20 cellular contexts compared by ENCODE assay signal in genomic region chr2:37355735-37356134, GRCh38. TPM values are rescaled to one million over a fixed set of nuclear protein-coding genes. Genes with fewer than 3 reads are reported as not detected.
A peak's percentile ranks its signal among the peaks of the same experiment; 100 is the strongest.
DNase-seq lines count a peak whose midpoint lies in the region; ATAC-seq and TF ChIP-seq lines count a peak whose summit lies in the region.
"Had no signal": no experiment of that assay in that cellular context is flagged by ENCODE, and none has a peak within 500 bp of the region (broad histone marks: within the 10 kb centered on the region; RNA-seq: fewer than 3 reads in every experiment).

No MANE protein-coding gene starts in this region.

- H3K36me3 ChIP-seq in GM23338 (ENCODE audit: insufficient read depth): no peaks in the 10 kb centered on the region
- no peaks in the 10 kb centered on the region for H3K36me3 ChIP-seq in OCI-LY3 (replicated peaks; ENCODE audit: low read depth, low read length)
- H3K36me3 ChIP-seq in endodermal cell (ENCODE audit: control insufficient read depth, insufficient read depth, low read length): no peaks in the 10 kb centered on the region
- H3K36me3 ChIP-seq: BLaER1, SJCRH30 had no signal

- H3K4me1 ChIP-seq in GM23338 (ENCODE audit: insufficient read depth): peaks cover 10% of the 10 kb centered on the region; the same call in 1 of the 2 replicates
- peaks cover 25% of the 10 kb centered on the region for H3K4me1 ChIP-seq in OCI-LY3 (ENCODE audit: low read length)
- H3K4me1 ChIP-seq in endodermal cell (ENCODE audit: control insufficient read depth, insufficient read depth, low read length): peaks cover 3% of the 10 kb centered on the region

- DNase-seq in GM23338 (ENCODE audit: low spot score): no peak
- peak; percentile 21 for DNase-seq in NCI-H2171 (lab: John Stamatoyannopoulos, UW)
- DNase-seq in endodermal cell: peak; percentile 31
- no peak for DNase-seq in NCI-H82 (lab: John Stamatoyannopoulos, UW)
- DNase-seq in activated CD4-positive, alpha-beta T cell treated with anti-CD3 and anti-CD28 coated beads for 4 hours: no peak
- DNase-seq in SHP77 (lab: John Stamatoyannopoulos, UW): no peak
- DNase-seq: CD4-positive, CD25-positive, alpha-beta regulatory T cell; GOT3; NCI-H1105 treated with DMSO at 0.1 percent for 48 hours; NCI-H146; NCI-H2029; NCI-H526; SJCRH30; T-cell had no signal

- H4K20me1 ChIP-seq in GM23338 (replicated peaks; ENCODE audit: insufficient read depth) (no peaks in the 10 kb centered on the region), OCI-LY3 (ENCODE audit: insufficient read depth, low read length) (no peaks in the 10 kb centered on the region)
- H4K20me1 ChIP-seq: BLaER1 had no signal

- H3K79me2 ChIP-seq in GM23338 (replicated peaks; ENCODE audit: insufficient read depth) (no peaks in the 10 kb centered on the region), OCI-LY3 (ENCODE audit: low read length) (no peaks in the 10 kb centered on the region)

- no peak for TF ChIP-seq CTCF in GM23338 (conservative IDR thresholded peaks at IDR 0.05; ENCODE audit: low read depth in 2 of 2)
- no peak for TF ChIP-seq CTCF in OCI-LY3 (IDR thresholded peaks at IDR 0.05; ENCODE audit: low read depth, low read length)
- no peak for TF ChIP-seq CTCF in endodermal cell (conservative IDR thresholded peaks at IDR 0.05)

- H3K4me3 ChIP-seq in GM23338 (no peak overlapping the region), OCI-LY3 (ENCODE audit: low read length) (peak overlapping the region; percentile 60), endodermal cell (ENCODE audit: low read length) (no peak overlapping the region)
- H3K4me3 ChIP-seq: BLaER1, SJCRH30 had no signal

- H3K4me3 Mint-ChIP-seq in GM23338: no peak overlapping the region
- no peak overlapping the region for H3K4me3 Mint-ChIP-seq in endodermal cell
- H3K4me3 Mint-ChIP-seq: CD4-positive, CD25-positive, alpha-beta regulatory T cell; T-cell had no signal

- H3K27me3 Mint-ChIP-seq in GM23338 (ENCODE audit: insufficient read depth, low read depth, poor library complexity) (peaks cover 6% of the 10 kb centered on the region), endodermal cell (ENCODE audit: insufficient read depth) (no peaks in the 10 kb centered on the region)

- H3K9me3 Mint-ChIP-seq in GM23338: no peaks in the 10 kb centered on the region
- H3K9me3 Mint-ChIP-seq in endodermal cell: no peaks in the 10 kb centered on the region
- H3K9me3 Mint-ChIP-seq: CD4-positive, CD25-positive, alpha-beta regulatory T cell; T-cell had no signal

- H3K4me2 ChIP-seq in GM23338 (no peak overlapping the region), OCI-LY3 (ENCODE audit: low read length) (peak overlapping the region; percentile 67)
- H3K4me2 ChIP-seq: BLaER1 had no signal

- H3K27ac ChIP-seq in GM23338 (ENCODE audit: low read depth): no peak overlapping the region
- H3K27ac ChIP-seq in OCI-LY3 (ENCODE audit: low read length): no peak overlapping the region
- no peak overlapping the region for H3K27ac ChIP-seq in endodermal cell (ENCODE audit: low read depth, low read length)
- H3K27ac ChIP-seq: BLaER1, SJCRH30 had no signal

- H3K36me3 Mint-ChIP-seq in GM23338 (ENCODE audit: low read depth) (no peaks in the 10 kb centered on the region), endodermal cell (ENCODE audit: low read depth) (no peaks in the 10 kb centered on the region)
- H3K36me3 Mint-ChIP-seq: CD4-positive, CD25-positive, alpha-beta regulatory T cell; T-cell had no signal

- H2AFZ ChIP-seq in GM23338 (no peak overlapping the region), OCI-LY3 (ENCODE audit: low read depth, low read length) (no peak overlapping the region)

- no peak overlapping the region for H3K9ac ChIP-seq in OCI-LY3 (ENCODE audit: low read length)
- no peak overlapping the region for H3K9ac ChIP-seq in endodermal cell (ENCODE audit: extremely low read depth, low read length, poor library complexity, severe bottlenecking)
- H3K9ac ChIP-seq: BLaER1 had no signal

- no peaks in the 10 kb centered on the region for H3F3A ChIP-seq in GM23338 (replicated peaks; ENCODE audit: low read depth)

- no peak overlapping the region for H3K27ac Mint-ChIP-seq in GM23338
- no peak overlapping the region for H3K27ac Mint-ChIP-seq in endodermal cell
- H3K27ac Mint-ChIP-seq: CD4-positive, CD25-positive, alpha-beta regulatory T cell; T-cell had no signal

- H3K9me3 ChIP-seq in OCI-LY3 (ENCODE audit: insufficient read depth, low read length) (no peaks in the 10 kb centered on the region; the same call in 1 of the 2 replicates), endodermal cell (ENCODE audit: control insufficient read depth, low read length) (no peaks in the 10 kb centered on the region)
- H3K9me3 ChIP-seq: BLaER1, SJCRH30 had no signal

- H3K27me3 ChIP-seq in GM23338 (ENCODE audit: insufficient read depth): no peaks in the 10 kb centered on the region
- H3K27me3 ChIP-seq in OCI-LY3 (ENCODE audit: low read depth, low read length): peaks cover 72% of the 10 kb centered on the region
- no peaks in the 10 kb centered on the region for H3K27me3 ChIP-seq in endodermal cell (ENCODE audit: control insufficient read depth, insufficient read depth, low read length, poor library complexity, severe bottlenecking)
- H3K27me3 ChIP-seq: BLaER1, SJCRH30 had no signal

- H3K9me2 ChIP-seq in GM23338 (ENCODE audit: insufficient read depth): no peaks in the 10 kb centered on the region

- H3K4me1 Mint-ChIP-seq in GM23338 (peaks cover 9% of the 10 kb centered on the region), endodermal cell (peaks cover 13% of the 10 kb centered on the region)
- H3K4me1 Mint-ChIP-seq: CD4-positive, CD25-positive, alpha-beta regulatory T cell; T-cell had no signal

- ATAC-seq in GM23338 (peak; percentile 31; the same call in 1 of the 3 replicates), HG02870 (IDR thresholded peaks at IDR 0.05; ENCODE audit: unreplicated experiment) (no peak)
- ATAC-seq: HepG2, T-cell had no signal

- 93% methylated on average over 7 of the region's 7 CpGs for WGBS in endodermal cell (ENCODE audit: insufficient coverage in 1 of 2, insufficient read length in 1 of 2), 2 experiments

TF ChIP-seq in GM23338, 12 proteins besides CTCF, POLR2A, EP300 and RAD21 (continues in another document):
- TF ChIP-seq CREB1 (CRISPR knock-in tag; IDR thresholded peaks at IDR 0.05; ENCODE audit: low read depth) (no peak), EZH2phosphoT487 (IDR thresholded peaks at IDR 0.05; ENCODE audit: unreplicated experiment) (no peak), ZNF331 (CRISPR knock-in tag; IDR thresholded peaks at IDR 0.05; ENCODE audit: low read depth) (no peak), NANOG (IDR thresholded peaks at IDR 0.05; ENCODE audit: borderline replicate concordance) (no peak)

RNA-seq across cellular contexts. Expression of gene QPCT, which starts 11.3 kb away (rescaled TPM):
- total RNA-seq in GM23338 (2014; rRNA removed; shearing (Covaris generic)): 13.2 and 16.5 TPM in 2 replicates
- 12.1 and 13.2 TPM in 2 replicates for polyA plus RNA-seq in GM23338 (2016; fragmentation: Nextera tagmentation; extraction: Ambion mirVana)
- total RNA-seq in endodermal cell: 10 to 100 TPM; 15.9 to 17.7 TPM
- 12.5 TPM for polyA plus RNA-seq in endodermal cell (2013, experiment 1 of 2)
- 11.6 TPM for polyA plus RNA-seq in endodermal cell (2013, experiment 2 of 2)
- total RNA-seq: CD4-positive, CD25-positive, alpha-beta regulatory T cell; MCF 10A; T-helper 2 cell treated with Interferon-gamma antibody and Interleukin-4, amounts not matched to agents 100 ng/mL and 5 ng/mL, for 36 hours had no signal

RNA-seq across cellular contexts. Expression of gene PRKD3, which starts 31.1 kb away (rescaled TPM):
- total RNA-seq in GM23338 (2014; rRNA removed; shearing (Covaris generic)): 50.9 and 77.0 TPM in 2 replicates
- 58.9 and 59.7 TPM in 2 replicates for polyA plus RNA-seq in GM23338 (2016; fragmentation: Nextera tagmentation; extraction: Ambion mirVana)
- total RNA-seq in endodermal cell: 10 to 100 TPM; 94.4 to 95.0 TPM
- 47.6 TPM for polyA plus RNA-seq in endodermal cell (2013, experiment 1 of 2)
- polyA plus RNA-seq in endodermal cell (2013, experiment 2 of 2): 53.5 TPM

Comparison
In these comparisons a context has a peak if more than half of its experiments do, and no peak if none do; other contexts are left out.
1. DNase-seq: peak in NCI-H2171 (single experiment) and endodermal cell (single experiment); none in GM23338 (single experiment), NCI-H82 (single experiment), activated CD4-positive, alpha-beta T cell treated with anti-CD3 and anti-CD28 coated beads for 4 hours (0 of 2) and SHP77 (0 of 2).